17 cellular contexts compared by ENCODE assay signal in the genomic region with DNA sequence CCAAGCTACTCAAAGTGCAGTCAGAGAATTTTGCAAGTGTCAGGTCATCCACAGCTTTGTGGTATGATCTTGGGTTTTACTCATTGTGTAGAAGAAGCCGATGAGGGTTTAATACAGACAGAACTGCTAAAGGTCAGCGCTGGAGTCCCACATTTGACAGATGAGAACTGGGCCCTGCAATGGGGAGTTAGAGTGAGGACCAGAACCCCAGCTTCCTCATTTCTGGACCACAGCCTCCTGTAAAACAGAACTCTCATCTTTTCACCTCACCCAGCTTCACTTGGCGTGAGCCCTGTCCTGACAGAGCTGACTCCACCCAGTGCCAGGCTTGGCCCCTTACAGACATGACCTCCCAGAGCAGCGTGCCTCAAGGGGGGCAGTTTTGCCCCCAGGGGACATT.
"Had no signal": no experiment of that assay in that cellular context is flagged by ENCODE, and none has a peak within 500 bp of the region (broad histone marks: within the 10 kb centered on the region; RNA-seq: fewer than 3 reads in every experiment).

No MANE protein-coding gene starts in this region.

- ATAC-seq: activated CD4-positive, alpha-beta T cell treated with anti-CD3 and anti-CD28 coated beads for 36 hours had no signal

- H3K9me3 Mint-ChIP-seq: activated CD4-positive, alpha-beta memory T cell treated with anti-CD3 and anti-CD28 coated beads, Interleukin-2, amount 10 ng/mL, durations not matched to agents 7 days and 5 days; nephron progenitor cell; stimulated activated naive CD8-positive, alpha-beta T cell treated with anti-CD3 and anti-CD28 coated beads, Interleukin-15, Interleukin-2, amounts not matched to agents 100 ng/mL and 50 ng/mL, for 24 hours had no signal

- H3K27ac ChIP-seq: testis, WERI-Rb-1 had no signal

- H3K4me3 ChIP-seq: ascending aorta, esophagus squamous epithelium, sigmoid colon, testis had no signal

- H3K27me3 ChIP-seq: ascending aorta, esophagus squamous epithelium, sigmoid colon, testis had no signal

- DNase-seq: activated CD4-positive, alpha-beta memory T cell treated with anti-CD3 and anti-CD28 coated beads, Interleukin-2, amount 10 ng/mL, durations not matched to agents 7 days and 5 days; activated CD4-positive, alpha-beta T cell treated with anti-CD3 and anti-CD28 coated beads for 36 hours; activated CD8-positive, alpha-beta memory T cell treated with anti-CD3 and anti-CD28 coated beads, Interleukin-2, amount 50 U/mL, for 48 hours; activated naive CD4-positive, alpha-beta T cell; esophagus squamous epithelium; foreskin fibroblast; head of caudate nucleus; mammary epithelial cell; nephron progenitor cell; sigmoid colon; stimulated activated CD4-positive, alpha-beta T cell treated with anti-CD3 and anti-CD28 coated beads, Interleukin-12 subunit alpha, Interleukin-12 subunit beta, amount 100 ng/mL, for 4 hours; stimulated activated CD4-positive, alpha-beta T cell treated with anti-CD3 and anti-CD28 coated beads, Interleukin-2, amount 100 ng/mL, for 48 hours; T1000; testis; WERI-Rb-1 had no signal

- H3K4me3 Mint-ChIP-seq: activated CD4-positive, alpha-beta memory T cell treated with anti-CD3 and anti-CD28 coated beads, Interleukin-2, amount 10 ng/mL, durations not matched to agents 7 days and 5 days; activated CD4-positive, alpha-beta T cell treated with anti-CD3 and anti-CD28 coated beads for 36 hours; nephron progenitor cell; stimulated activated naive CD8-positive, alpha-beta T cell treated with anti-CD3 and anti-CD28 coated beads, Interleukin-15, Interleukin-2, amounts not matched to agents 100 ng/mL and 50 ng/mL, for 24 hours had no signal

- H3K36me3 ChIP-seq: ascending aorta, esophagus squamous epithelium, sigmoid colon, WERI-Rb-1 had no signal

- H3K9me3 ChIP-seq: ascending aorta, esophagus squamous epithelium, sigmoid colon, testis had no signal

- H3K27me3 Mint-ChIP-seq: activated CD4-positive, alpha-beta memory T cell treated with anti-CD3 and anti-CD28 coated beads, Interleukin-2, amount 10 ng/mL, durations not matched to agents 7 days and 5 days; activated CD4-positive, alpha-beta T cell treated with anti-CD3 and anti-CD28 coated beads for 36 hours; stimulated activated naive CD8-positive, alpha-beta T cell treated with anti-CD3 and anti-CD28 coated beads, Interleukin-15, Interleukin-2, amounts not matched to agents 100 ng/mL and 50 ng/mL, for 24 hours had no signal

- H3K27ac Mint-ChIP-seq: activated CD4-positive, alpha-beta memory T cell treated with anti-CD3 and anti-CD28 coated beads, Interleukin-2, amount 10 ng/mL, durations not matched to agents 7 days and 5 days; activated CD4-positive, alpha-beta T cell treated with anti-CD3 and anti-CD28 coated beads for 36 hours; nephron progenitor cell had no signal
